In genomic region chr5:11300736-11301135, GRCh38 we compare ENCODE assay signal across 22 cellular contexts.
"Had no signal": no experiment of that assay in that cellular context is flagged by ENCODE, and none has a peak within 500 bp of the region (broad histone marks: within the 10 kb centered on the region; RNA-seq: fewer than 3 reads in every experiment).

No MANE protein-coding gene starts in this region.

- H3K27me3 Mint-ChIP-seq: activated CD4-positive, alpha-beta memory T cell treated with anti-CD3 and anti-CD28 coated beads, Interleukin-2, amount 10 ng/mL, durations not matched to agents 7 days and 5 days; activated CD4-positive, alpha-beta T cell treated with anti-CD3 and anti-CD28 coated beads, Interleukin-2, amount 10 ng/mL, durations not matched to agents 24 days and 14 days; activated naive CD4-positive, alpha-beta T cell treated with anti-CD3 and anti-CD28 coated beads, Interleukin-2, amount 10 ng/mL, durations not matched to agents 7 days and 5 days; progenitor cell of endocrine pancreas; stimulated activated memory B cell treated with anti-CD40 and anti-IgM and Interleukin-4, amounts not matched to agents 10 μg/mL and 1 μg/mL and 100 μg/mL, for 72 hours had no signal

- H3K4me3 Mint-ChIP-seq: activated CD4-positive, alpha-beta memory T cell treated with anti-CD3 and anti-CD28 coated beads, Interleukin-2, amount 10 ng/mL, durations not matched to agents 7 days and 5 days; activated CD4-positive, alpha-beta T cell treated with anti-CD3 and anti-CD28 coated beads, Interleukin-2, amount 10 ng/mL, durations not matched to agents 24 days and 14 days; activated naive CD4-positive, alpha-beta T cell treated with anti-CD3 and anti-CD28 coated beads, Interleukin-2, amount 10 ng/mL, durations not matched to agents 7 days and 5 days; activated T-cell treated with anti-CD3 and anti-CD28 coated beads, Interleukin-2, amount 50 U/mL, for 72 hours; naive thymus-derived CD4-positive, alpha-beta T cell; neural progenitor cell; stimulated activated memory B cell treated with anti-CD40 and anti-IgM and Interleukin-4, amounts not matched to agents 10 μg/mL and 1 μg/mL and 100 μg/mL, for 72 hours had no signal

- H3K36me3 ChIP-seq: neural progenitor cell, sigmoid colon, stomach, suprapubic skin, transverse colon, uterus had no signal

- H3K27ac ChIP-seq: coronary artery, neural progenitor cell, sigmoid colon, stomach, suprapubic skin, transverse colon, uterus had no signal

- H3K4me1 ChIP-seq: neural progenitor cell, sigmoid colon, stomach, suprapubic skin, transverse colon, uterus had no signal

- H3K27ac Mint-ChIP-seq: activated CD4-positive, alpha-beta memory T cell treated with anti-CD3 and anti-CD28 coated beads, Interleukin-2, amount 10 ng/mL, durations not matched to agents 7 days and 5 days; activated CD4-positive, alpha-beta T cell treated with anti-CD3 and anti-CD28 coated beads, Interleukin-2, amount 10 ng/mL, durations not matched to agents 24 days and 14 days; activated naive CD4-positive, alpha-beta T cell treated with anti-CD3 and anti-CD28 coated beads, Interleukin-2, amount 10 ng/mL, durations not matched to agents 7 days and 5 days; activated T-cell treated with anti-CD3 and anti-CD28 coated beads, Interleukin-2, amount 50 U/mL, for 72 hours; naive thymus-derived CD4-positive, alpha-beta T cell; neural progenitor cell; progenitor cell of endocrine pancreas; stimulated activated memory B cell treated with anti-CD40 and anti-IgM and Interleukin-4, amounts not matched to agents 10 μg/mL and 1 μg/mL and 100 μg/mL, for 72 hours had no signal

- H3K27me3 ChIP-seq: neural progenitor cell, sigmoid colon, stomach, suprapubic skin, transverse colon, uterus had no signal

- H3K4me1 Mint-ChIP-seq: activated CD4-positive, alpha-beta memory T cell treated with anti-CD3 and anti-CD28 coated beads, Interleukin-2, amount 10 ng/mL, durations not matched to agents 7 days and 5 days; activated CD4-positive, alpha-beta T cell treated with anti-CD3 and anti-CD28 coated beads, Interleukin-2, amount 10 ng/mL, durations not matched to agents 24 days and 14 days; activated naive CD4-positive, alpha-beta T cell treated with anti-CD3 and anti-CD28 coated beads, Interleukin-2, amount 10 ng/mL, durations not matched to agents 7 days and 5 days; naive thymus-derived CD4-positive, alpha-beta T cell; stimulated activated memory B cell treated with anti-CD40 and anti-IgM and Interleukin-4, amounts not matched to agents 10 μg/mL and 1 μg/mL and 100 μg/mL, for 72 hours had no signal

- ATAC-seq: activated T-cell treated with anti-CD3 and anti-CD28 coated beads, Interleukin-2, amount 50 U/mL, for 72 hours; naive thymus-derived CD4-positive, alpha-beta T cell; stimulated activated memory B cell treated with anti-CD40 and anti-IgM and Interleukin-4, amounts not matched to agents 10 μg/mL and 1 μg/mL and 100 μg/mL, for 72 hours had no signal

- H3K9me3 ChIP-seq: sigmoid colon, stomach, suprapubic skin, transverse colon, uterus had no signal

- H3K4me3 ChIP-seq: coronary artery, lung, neural progenitor cell, sigmoid colon, smooth muscle cell, stomach, suprapubic skin, transverse colon, uterus had no signal

- H3K9me3 Mint-ChIP-seq: activated CD4-positive, alpha-beta memory T cell treated with anti-CD3 and anti-CD28 coated beads, Interleukin-2, amount 10 ng/mL, durations not matched to agents 7 days and 5 days; activated CD4-positive, alpha-beta T cell treated with anti-CD3 and anti-CD28 coated beads, Interleukin-2, amount 10 ng/mL, durations not matched to agents 24 days and 14 days; activated naive CD4-positive, alpha-beta T cell treated with anti-CD3 and anti-CD28 coated beads, Interleukin-2, amount 10 ng/mL, durations not matched to agents 7 days and 5 days; activated T-cell treated with anti-CD3 and anti-CD28 coated beads, Interleukin-2, amount 50 U/mL, for 72 hours; neural progenitor cell had no signal

- DNase-seq: activated CD4-positive, alpha-beta memory T cell treated with anti-CD3 and anti-CD28 coated beads, Interleukin-2, amount 10 ng/mL, durations not matched to agents 7 days and 5 days; activated CD4-positive, alpha-beta T cell treated with anti-CD3 and anti-CD28 coated beads, Interleukin-2, amount 10 ng/mL, durations not matched to agents 24 days and 14 days; activated effector memory CD4-positive, alpha-beta T cell treated with anti-CD3 and anti-CD28 coated beads, Interleukin-2, amount 50 U/mL, for 16 hours; activated naive CD4-positive, alpha-beta T cell treated with anti-CD3 and anti-CD28 coated beads, Interleukin-2, amount 10 ng/mL, durations not matched to agents 7 days and 5 days; activated T-cell treated with anti-CD3 and anti-CD28 coated beads, Interleukin-2, amount 50 U/mL, for 72 hours; amygdala; cerebellar nuclear complex; kidney; naive thymus-derived CD4-positive, alpha-beta T cell; retina; sigmoid colon; stimulated activated CD4-positive, alpha-beta T cell treated with anti-CD3 and anti-CD28 coated beads, Interleukin-15, amount 100 ng/mL, for 24 hours; stomach; transverse colon; uterus had no signal

- H3K36me3 Mint-ChIP-seq: activated naive CD4-positive, alpha-beta T cell treated with anti-CD3 and anti-CD28 coated beads, Interleukin-2, amount 10 ng/mL, durations not matched to agents 7 days and 5 days; naive thymus-derived CD4-positive, alpha-beta T cell; stimulated activated memory B cell treated with anti-CD40 and anti-IgM and Interleukin-4, amounts not matched to agents 10 μg/mL and 1 μg/mL and 100 μg/mL, for 72 hours had no signal
